In the genomic region with DNA sequence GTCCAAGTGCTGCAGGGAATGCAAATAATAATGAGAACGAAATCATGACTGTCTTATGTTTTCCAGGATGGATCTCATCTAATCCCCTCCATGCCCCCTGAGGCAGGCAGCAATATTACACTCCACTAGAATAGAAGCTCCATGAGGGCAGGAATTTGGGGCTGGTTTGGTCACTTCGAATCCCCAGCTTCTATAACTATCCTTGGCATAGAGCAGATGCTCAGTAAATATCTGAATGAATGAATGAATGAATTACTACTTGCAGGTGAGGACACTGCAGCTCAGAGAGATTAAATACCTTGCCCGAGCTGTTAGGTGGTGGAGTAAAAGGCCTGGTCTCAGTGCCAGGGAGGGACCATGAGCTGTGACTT, we compare ENCODE assay signal across 18 cellular contexts. TPM values are rescaled to one million over a fixed set of nuclear protein-coding genes. Genes with fewer than 3 reads are reported as not detected.
DNase-seq lines count a peak whose midpoint lies in the region; ATAC-seq and TF ChIP-seq lines count a peak whose summit lies in the region.
"Had no signal": no experiment of that assay in that cellular context is flagged by ENCODE, and none has a peak within 500 bp of the region (broad histone marks: within the 10 kb centered on the region; RNA-seq: fewer than 3 reads in every experiment).

No MANE protein-coding gene starts in this region.

- peaks cover 37% of the 10 kb centered on the region for H3K4me1 ChIP-seq in CD8-positive, alpha-beta memory T cell (ENCODE audit: insufficient read depth, low read length)
- peaks cover 72% of the 10 kb centered on the region for H3K4me1 ChIP-seq in parathyroid adenoma

- no peak for ATAC-seq in activated naive CD8-positive, alpha-beta T cell treated with anti-CD3 and anti-CD28 coated beads, Interleukin-2, amount 10 ng/mL, durations not matched to agents 7 days and 5 days (ENCODE audit: low read depth)

- intact Hi-C loops in Calu3 (cut with micrococcal nuclease; ENCODE audit: unreplicated experiment) = no loop called here

- H3K4me2 ChIP-seq in parathyroid adenoma (ENCODE audit: low read length) = no peak overlapping the region
- H3K4me2 ChIP-seq: A549 had no signal

- H3K36me3 ChIP-seq in CD8-positive, alpha-beta memory T cell (ENCODE audit: insufficient read depth, low read length) = no peaks in the 10 kb centered on the region
- H3K36me3 ChIP-seq in parathyroid adenoma (ENCODE audit: control insufficient read depth, insufficient read depth, low read length) = no peaks in the 10 kb centered on the region
- H3K36me3 ChIP-seq: vagina had no signal

- no peak for TF ChIP-seq CTCF in parathyroid adenoma (IDR thresholded peaks at IDR 0.05)
- TF ChIP-seq CTCF in Calu3 (IDR thresholded peaks at IDR 0.05; ENCODE audit: unreplicated experiment) = no peak

- H2AFZ ChIP-seq in parathyroid adenoma = no peak overlapping the region

- peaks cover 8% of the 10 kb centered on the region for H3K9me3 Mint-ChIP-seq in activated CD4-positive, alpha-beta T cell treated with anti-CD3 and anti-CD28 coated beads, Interleukin-2, amount 10 ng/mL, durations not matched to agents 7 days and 5 days
- H3K9me3 Mint-ChIP-seq in CD8-positive, alpha-beta memory T cell = no peaks in the 10 kb centered on the region
- no peaks in the 10 kb centered on the region for H3K9me3 Mint-ChIP-seq in activated naive CD8-positive, alpha-beta T cell treated with anti-CD3 and anti-CD28 coated beads, Interleukin-2, amount 10 ng/mL, durations not matched to agents 7 days and 5 days
- no peaks in the 10 kb centered on the region for H3K9me3 Mint-ChIP-seq in Calu3 (ENCODE audit: low read depth, unreplicated experiment)
- H3K9me3 Mint-ChIP-seq: activated CD4-positive, alpha-beta memory T cell treated with anti-CD3 and anti-CD28 coated beads, Interleukin-2, amount 10 ng/mL, durations not matched to agents 7 days and 5 days; activated T-helper 17 cell treated with anti-CD3 and anti-CD28 coated beads, Interleukin-2, amount 50 U/mL, for 72 hours; immature natural killer cell had no signal

- H3K27ac ChIP-seq in CD8-positive, alpha-beta memory T cell (ENCODE audit: low read depth, low read length) = no peak overlapping the region
- peak overlapping the region; percentile 53 for H3K27ac ChIP-seq in parathyroid adenoma
- H3K27ac ChIP-seq: A549 had no signal

- H3K9ac ChIP-seq in parathyroid adenoma = no peak overlapping the region

- no peaks in the 10 kb centered on the region for H3K27me3 Mint-ChIP-seq in activated CD4-positive, alpha-beta T cell treated with anti-CD3 and anti-CD28 coated beads, Interleukin-2, amount 10 ng/mL, durations not matched to agents 7 days and 5 days
- no peaks in the 10 kb centered on the region for H3K27me3 Mint-ChIP-seq in CD8-positive, alpha-beta memory T cell
- H3K27me3 Mint-ChIP-seq in activated naive CD8-positive, alpha-beta T cell treated with anti-CD3 and anti-CD28 coated beads, Interleukin-2, amount 10 ng/mL, durations not matched to agents 7 days and 5 days = no peaks in the 10 kb centered on the region
- no peaks in the 10 kb centered on the region for H3K27me3 Mint-ChIP-seq in Calu3 (ENCODE audit: unreplicated experiment)
- H3K27me3 Mint-ChIP-seq: activated CD4-positive, alpha-beta memory T cell treated with anti-CD3 and anti-CD28 coated beads, Interleukin-2, amount 10 ng/mL, durations not matched to agents 7 days and 5 days; activated T-helper 17 cell treated with anti-CD3 and anti-CD28 coated beads, Interleukin-2, amount 50 U/mL, for 72 hours had no signal

- H3K4me3 ChIP-seq in CD8-positive, alpha-beta memory T cell (ENCODE audit: low read length) = peak overlapping the region; percentile 33
- no peak overlapping the region for H3K4me3 ChIP-seq in parathyroid adenoma (ENCODE audit: low read depth, low read length)
- H3K4me3 ChIP-seq: A549, lung, vagina had no signal

- CTCF ChIA-PET in activated CD4-positive, alpha-beta T cell treated with anti-CD3 and anti-CD28 coated beads, Interleukin-2, amount 10 ng/mL, durations not matched to agents 7 days and 5 days (lab: Charles Lee) = interaction anchor here (0.6 to 6.5 kb wide), 4 partner anchors 11 to 1567 kb away, joined by 3 to 53 read pairs (median 15); partner anchors contain the start of gene PXYLP1
- CTCF ChIA-PET in CD8-positive, alpha-beta memory T cell (lab: Charles Lee) = interaction anchor here (0.7 to 2.0 kb wide), 5 partner anchors 11 to 36 kb away, joined by 3 to 14 read pairs (median 4); partner anchors contain the start of gene PXYLP1
- CTCF ChIA-PET in Calu3 (lab: Charles Lee) = interaction anchor here (1.5 kb wide), 1 partner anchor 11 kb away, joined by 3 read pairs; the partner anchor contains the start of gene PXYLP1

- POLR2A ChIA-PET in activated CD4-positive, alpha-beta T cell treated with anti-CD3 and anti-CD28 coated beads, Interleukin-2, amount 10 ng/mL, durations not matched to agents 7 days and 5 days (lab: Charles Lee) = interaction anchor here (1.0 kb wide), 1 partner anchor 11 kb away, joined by 4 read pairs; the partner anchor contains the start of gene PXYLP1
- POLR2A ChIA-PET in CD8-positive, alpha-beta memory T cell (lab: Charles Lee) = no interaction called here
- POLR2A ChIA-PET in activated naive CD8-positive, alpha-beta T cell treated with anti-CD3 and anti-CD28 coated beads, Interleukin-2, amount 10 ng/mL, durations not matched to agents 7 days and 5 days (lab: Charles Lee) = interaction anchor here (0.6 to 2.7 kb wide), 3 partner anchors 11 to 135 kb away, joined by 3 to 10 read pairs (median 9); partner anchors contain the start of gene PXYLP1

- H3K27me3 ChIP-seq in CD8-positive, alpha-beta memory T cell (ENCODE audit: insufficient read depth, low read length, poor library complexity, severe bottlenecking) = no peaks in the 10 kb centered on the region
- no peaks in the 10 kb centered on the region for H3K27me3 ChIP-seq in parathyroid adenoma (ENCODE audit: control insufficient read depth, insufficient read depth, low read length)
- H3K27me3 ChIP-seq: vagina had no signal

- H3K4me3 Mint-ChIP-seq in activated CD4-positive, alpha-beta T cell treated with anti-CD3 and anti-CD28 coated beads, Interleukin-2, amount 10 ng/mL, durations not matched to agents 7 days and 5 days = no peak overlapping the region
- peak overlapping the region in 3 of 7 donors; percentile 52 to 67 (median 60) for H3K4me3 Mint-ChIP-seq in CD8-positive, alpha-beta memory T cell
- no peak overlapping the region for H3K4me3 Mint-ChIP-seq in activated naive CD8-positive, alpha-beta T cell treated with anti-CD3 and anti-CD28 coated beads, Interleukin-2, amount 10 ng/mL, durations not matched to agents 7 days and 5 days
- no peak overlapping the region for H3K4me3 Mint-ChIP-seq in Calu3 (ENCODE audit: low read depth, unreplicated experiment)
- H3K4me3 Mint-ChIP-seq: activated CD4-positive, alpha-beta memory T cell treated with anti-CD3 and anti-CD28 coated beads, Interleukin-2, amount 10 ng/mL, durations not matched to agents 7 days and 5 days; immature natural killer cell had no signal

- H3K27ac Mint-ChIP-seq in activated CD4-positive, alpha-beta T cell treated with anti-CD3 and anti-CD28 coated beads, Interleukin-2, amount 10 ng/mL, durations not matched to agents 7 days and 5 days = peak overlapping the region; percentile 71
- peak overlapping the region in 4 of 8 donors; percentile 23 to 88 (median 66) for H3K27ac Mint-ChIP-seq in CD8-positive, alpha-beta memory T cell
- peak overlapping the region; percentile 83 for H3K27ac Mint-ChIP-seq in activated naive CD8-positive, alpha-beta T cell treated with anti-CD3 and anti-CD28 coated beads, Interleukin-2, amount 10 ng/mL, durations not matched to agents 7 days and 5 days
- no peak overlapping the region for H3K27ac Mint-ChIP-seq in Calu3 (ENCODE audit: unreplicated experiment)
- H3K27ac Mint-ChIP-seq: activated T-helper 17 cell treated with anti-CD3 and anti-CD28 coated beads, Interleukin-2, amount 50 U/mL, for 72 hours; immature natural killer cell had no signal

- DNase-seq in activated CD4-positive, alpha-beta T cell treated with anti-CD3 and anti-CD28 coated beads, Interleukin-2, amount 10 ng/mL, durations not matched to agents 7 days and 5 days = no peak
- no peak for DNase-seq in activated CD4-positive, alpha-beta T cell treated with anti-CD3 and anti-CD28 coated beads, Interleukin-2, amount 50 U/mL, for 4 hours
- DNase-seq in CD8-positive, alpha-beta memory T cell = no peak
- DNase-seq in activated naive CD8-positive, alpha-beta T cell treated with anti-CD3 and anti-CD28 coated beads, Interleukin-2, amount 10 ng/mL, durations not matched to agents 7 days and 5 days = no peak
- DNase-seq in Calu3 (no peak), NCI-H774 (lab: John Stamatoyannopoulos, UW) (no peak), occipital lobe (lab: John Stamatoyannopoulos, UW) (no peak)
- DNase-seq: DMS 273 treated with DMSO at 0.1 percent for 48 hours, GF-D8, immature natural killer cell, NCI-H2107, NCI-H524 treated with DMSO at 0.1 percent for 48 hours had no signal

- H3K9me3 ChIP-seq in CD8-positive, alpha-beta memory T cell (ENCODE audit: low read length) = no peaks in the 10 kb centered on the region
- no peaks in the 10 kb centered on the region for H3K9me3 ChIP-seq in parathyroid adenoma (ENCODE audit: control insufficient read depth, low read length)
- H3K9me3 ChIP-seq: A549, vagina had no signal

- peaks cover 31% of the 10 kb centered on the region for H3K79me2 ChIP-seq in parathyroid adenoma

- H3K4me1 Mint-ChIP-seq in activated CD4-positive, alpha-beta T cell treated with anti-CD3 and anti-CD28 coated beads, Interleukin-2, amount 10 ng/mL, durations not matched to agents 7 days and 5 days = peaks cover 48% of the 10 kb centered on the region
- peaks cover 26 to 48% (median 30%) of the 10 kb centered on the region in 3 donors for H3K4me1 Mint-ChIP-seq in CD8-positive, alpha-beta memory T cell
- H3K4me1 Mint-ChIP-seq in activated naive CD8-positive, alpha-beta T cell treated with anti-CD3 and anti-CD28 coated beads, Interleukin-2, amount 10 ng/mL, durations not matched to agents 7 days and 5 days = peaks cover 44% of the 10 kb centered on the region
- no peaks in the 10 kb centered on the region for H3K4me1 Mint-ChIP-seq in Calu3 (ENCODE audit: low read depth, unreplicated experiment)

- no TSS peak for BruUV-seq in Calu3 (replicated peaks; lab: Mats Ljungman, UMichigan)

- H3K36me3 Mint-ChIP-seq in activated CD4-positive, alpha-beta T cell treated with anti-CD3 and anti-CD28 coated beads, Interleukin-2, amount 10 ng/mL, durations not matched to agents 7 days and 5 days (ENCODE audit: low read depth) = peaks cover 30% of the 10 kb centered on the region
- H3K36me3 Mint-ChIP-seq in CD8-positive, alpha-beta memory T cell = peaks cover 0 to 7% (median 6%) of the 10 kb centered on the region in 3 donors
- H3K36me3 Mint-ChIP-seq in activated naive CD8-positive, alpha-beta T cell treated with anti-CD3 and anti-CD28 coated beads, Interleukin-2, amount 10 ng/mL, durations not matched to agents 7 days and 5 days = peaks cover 17% of the 10 kb centered on the region
- H3K36me3 Mint-ChIP-seq in Calu3 (ENCODE audit: insufficient read depth, unreplicated experiment) = no peaks in the 10 kb centered on the region

RNA-seq across cellular contexts. Expression of gene PXYLP1, which starts 11.1 kb away (rescaled TPM):
- total RNA-seq in activated CD4-positive, alpha-beta T cell treated with anti-CD3 and anti-CD28 coated beads, Interleukin-2, amount 10 ng/mL, durations not matched to agents 7 days and 5 days = 10 to 100 TPM; 11.9 to 12.1 TPM
- 1 to 10 TPM; 6.6 to 9.5 TPM for total RNA-seq in CD8-positive, alpha-beta memory T cell
- 7.6 TPM for polyA plus RNA-seq in CD8-positive, alpha-beta memory T cell
- total RNA-seq in activated naive CD8-positive, alpha-beta T cell treated with anti-CD3 and anti-CD28 coated beads, Interleukin-2, amount 10 ng/mL, durations not matched to agents 7 days and 5 days = 10 to 100 TPM; 15.8 to 19.5 TPM
- total RNA-seq in Calu3 (2022) (13.1 and 16.3 TPM in 2 replicates), occipital lobe (42.4 TPM)
